In the genomic region with DNA sequence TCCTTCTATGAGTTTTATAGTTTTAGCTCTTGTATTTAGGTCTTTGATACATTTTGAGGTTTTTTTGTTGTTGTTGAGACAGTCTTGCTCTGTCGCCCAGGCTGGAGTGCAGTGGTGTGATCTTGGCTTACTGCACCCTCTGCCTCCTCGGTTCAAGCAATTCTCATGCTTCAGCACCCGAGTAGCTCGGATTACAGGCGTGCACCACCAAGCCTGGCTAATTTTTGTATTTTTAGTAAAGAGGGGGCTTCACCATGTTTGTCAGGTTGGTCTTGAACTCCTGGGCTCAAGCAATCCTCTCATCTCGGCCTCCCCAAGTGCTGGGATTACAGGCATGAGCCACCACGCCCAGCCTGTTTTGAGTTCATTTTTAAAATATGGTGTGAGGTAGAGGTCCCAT, we compare ENCODE assay signal across 11 cellular contexts. TPM values are rescaled to one million over a fixed set of nuclear protein-coding genes. Genes with fewer than 3 reads are reported as not detected.
DNase-seq lines count a peak whose midpoint lies in the region; ATAC-seq, FAIRE-seq and TF ChIP-seq lines count a peak whose summit lies in the region.
"Had no signal": no experiment of that assay in that cellular context is flagged by ENCODE, and none has a peak within 500 bp of the region (broad histone marks: within the 10 kb centered on the region; RNA-seq: fewer than 3 reads in every experiment).

No MANE protein-coding gene starts in this region.

- peak overlapping the region; percentile 97 for H2AK5ac ChIP-seq in IMR-90 (ENCODE audit: low read depth, low read length)

- no TSS peak for BruUV-seq in IMR-90 (replicated peaks; lab: Mats Ljungman, UMichigan)

- no peak overlapping the region; the same call in 1 of the 2 replicates for H4K91ac ChIP-seq in IMR-90 (ENCODE audit: insufficient read depth, low read depth, low read length)

- TF ChIP-seq CTCF in IMR-90 (conservative IDR thresholded peaks at IDR 0.05; ENCODE audit: low read depth, low read length) = no peak
- TF ChIP-seq CTCF in astrocyte (IDR thresholded peaks at IDR 0.05; ENCODE audit: insufficient read depth, low read depth, low read length) = no peak
- TF ChIP-seq CTCF in suprapubic skin (IDR thresholded peaks at IDR 0.05) = no peak

- H3K9me1 ChIP-seq in IMR-90 (ENCODE audit: insufficient read depth, low read length) = peaks cover 18% of the 10 kb centered on the region

- no peak for FAIRE-seq in astrocyte (lab: Jason Lieb, UNC)
- FAIRE-seq: D721Med had no signal

- H4K20me1 ChIP-seq in IMR-90 (ENCODE audit: insufficient read depth, low read length) (peaks cover 33% of the 10 kb centered on the region), astrocyte (ENCODE audit: insufficient read depth, low read length) (peaks cover 68% of the 10 kb centered on the region)

- no peaks in the 10 kb centered on the region for H3K27me3 Mint-ChIP-seq in CD4-positive, alpha-beta memory T cell
- no peaks in the 10 kb centered on the region for H3K27me3 Mint-ChIP-seq in astrocyte (ENCODE audit: low read depth, unreplicated experiment)
- H3K27me3 Mint-ChIP-seq in natural killer cell treated with Interleukin-12 subunit alpha and Interleukin-12 subunit beta and Interleukin-15 and Interleukin-18, amount 100 ng/mL, for 72 hours = no peaks in the 10 kb centered on the region

- H3K4me1 Mint-ChIP-seq in CD4-positive, alpha-beta memory T cell = peaks cover 34 to 66% (median 53%) of the 10 kb centered on the region in 4 donors
- peaks cover 18% of the 10 kb centered on the region for H3K4me1 Mint-ChIP-seq in astrocyte (ENCODE audit: low read depth, unreplicated experiment)
- peaks cover 24 to 33% of the 10 kb centered on the region in 2 donors for H3K4me1 Mint-ChIP-seq in natural killer cell treated with Interleukin-12 subunit alpha and Interleukin-12 subunit beta and Interleukin-15 and Interleukin-18, amount 100 ng/mL, for 72 hours (ENCODE audit: low read depth in 2 of 2)

- H3K27ac ChIP-seq in CD4-positive, alpha-beta memory T cell (ENCODE audit: low read depth, low read length) = no peak overlapping the region
- no peak overlapping the region for H3K27ac ChIP-seq in IMR-90 (ENCODE audit: insufficient read depth, low read length)
- H3K27ac ChIP-seq in astrocyte (ENCODE audit: low read depth, low read length) = no peak overlapping the region
- no peak overlapping the region for H3K27ac ChIP-seq in suprapubic skin

- peak overlapping the region in 7 of 8 donors; percentile 44 to 79 (median 65) for H3K4me3 Mint-ChIP-seq in CD4-positive, alpha-beta memory T cell
- no peak overlapping the region for H3K4me3 Mint-ChIP-seq in astrocyte (ENCODE audit: unreplicated experiment)
- peak overlapping the region; percentile 51 for H3K4me3 Mint-ChIP-seq in natural killer cell treated with Interleukin-12 subunit alpha and Interleukin-12 subunit beta and Interleukin-15 and Interleukin-18, amount 100 ng/mL, for 72 hours

- no peak overlapping the region for H3K23ac ChIP-seq in IMR-90 (ENCODE audit: low read depth, low read length)

- TF ChIP-seq EP300 in suprapubic skin (IDR thresholded peaks at IDR 0.05) = no peak

- no peaks in the 10 kb centered on the region for H3K9me3 ChIP-seq in CD4-positive, alpha-beta memory T cell (ENCODE audit: control insufficient read depth in 1 of 2, low read length in 2 of 2)
- H3K9me3 ChIP-seq in IMR-90 (ENCODE audit: control insufficient read depth, insufficient read depth, low read length) = no peaks in the 10 kb centered on the region
- no peaks in the 10 kb centered on the region for H3K9me3 ChIP-seq in astrocyte (ENCODE audit: insufficient read depth, low read depth, low read length)
- H3K9me3 ChIP-seq in suprapubic skin = no peaks in the 10 kb centered on the region

- no peak overlapping the region for H3K56ac ChIP-seq in IMR-90 (ENCODE audit: extremely low read depth, insufficient read depth, low read length)

- ATAC-seq in IMR-90 (ENCODE audit: low read depth) = no peak
- ATAC-seq in natural killer cell treated with Interleukin-12 subunit alpha and Interleukin-12 subunit beta and Interleukin-15 and Interleukin-18, amount 100 ng/mL, for 72 hours = no peak

- H3K79me1 ChIP-seq in IMR-90 (ENCODE audit: low read depth in 1 of 2, low read length in 2 of 2) = peaks cover 15 to 73% of the 10 kb centered on the region in 2 experiments

- no peak overlapping the region for H3K18ac ChIP-seq in IMR-90 (ENCODE audit: low read depth, low read length)

- dilution Hi-C loops in IMR-90 (cut with HindIII; ENCODE audit: low sequenced_read_pairs, unreplicated experiment) = no loop called here

- peaks cover 11 to 12% of the 10 kb centered on the region in 2 donors for H3K36me3 Mint-ChIP-seq in CD4-positive, alpha-beta memory T cell
- H3K36me3 Mint-ChIP-seq in astrocyte (ENCODE audit: low read depth, unreplicated experiment) = no peaks in the 10 kb centered on the region
- no peaks in the 10 kb centered on the region for H3K36me3 Mint-ChIP-seq in natural killer cell treated with Interleukin-12 subunit alpha and Interleukin-12 subunit beta and Interleukin-15 and Interleukin-18, amount 100 ng/mL, for 72 hours

- H4K8ac ChIP-seq in IMR-90 (ENCODE audit: low read depth in 2 of 2, low read length in 2 of 2) = peak overlapping the region in 1 of 2 experiments; percentile 37; a peak in 1 of 4 replicates

- peaks cover 65% of the 10 kb centered on the region for H3K4me1 ChIP-seq in CD4-positive, alpha-beta memory T cell (ENCODE audit: insufficient read depth, low read length)
- peaks cover 11% of the 10 kb centered on the region for H3K4me1 ChIP-seq in IMR-90 (ENCODE audit: control insufficient read depth, insufficient read depth, low read length)
- H3K4me1 ChIP-seq in astrocyte (ENCODE audit: insufficient read depth, low read length) = peaks cover 12% of the 10 kb centered on the region
- peaks cover 18% of the 10 kb centered on the region for H3K4me1 ChIP-seq in suprapubic skin

- no peak for TF ChIP-seq RAD21 in IMR-90 (IDR thresholded peaks at IDR 0.05; ENCODE audit: low read length)

- peak overlapping the region; percentile 19; the same call in 1 of the 2 replicates for H2BK120ac ChIP-seq in IMR-90 (ENCODE audit: low read depth, low read length)

- H2AFZ ChIP-seq in IMR-90 (replicated peaks; ENCODE audit: low read length, poor library complexity) (no peak overlapping the region), astrocyte (ENCODE audit: low read depth, low read length) (no peak overlapping the region)

- H3K4ac ChIP-seq in IMR-90 (ENCODE audit: low read depth, low read length) = peak overlapping the region; percentile 47; the same call in 1 of the 2 replicates

- no peak for DNase-seq in CD4-positive, alpha-beta memory T cell
- no peak for DNase-seq in IMR-90
- no peak for DNase-seq in astrocyte (ENCODE audit: low read depth)
- no peak for DNase-seq in natural killer cell treated with Interleukin-12 subunit alpha and Interleukin-12 subunit beta and Interleukin-15 and Interleukin-18, amount 100 ng/mL, for 72 hours (ENCODE audit: low spot score)
- DNase-seq in suprapubic skin (ENCODE audit: low spot score in 2 of 2) = no peak
- no peak for DNase-seq in NOMO-1 treated with DMSO at 0.1 percent for 48 hours (lab: John Stamatoyannopoulos, UW; ENCODE audit: unreplicated experiment)
- no peak for DNase-seq in NCI-H510A (lab: John Stamatoyannopoulos, UW)
- DNase-seq: NCI-H1105, NCI-H446 treated with DMSO at 0.1 percent for 48 hours had no signal

- H2BK15ac ChIP-seq in IMR-90 (ENCODE audit: low read depth, low read length) = no peak overlapping the region; the same call in 2 of the 3 replicates

- H2BK20ac ChIP-seq in IMR-90 (ENCODE audit: low read depth, low read length) = no peak overlapping the region; the same call in 1 of the 2 replicates

- 90% methylated on average over 2 of the region's 7 CpGs; no CpG with 5 or more reads in 1 of the 2 experiments for WGBS in IMR-90 (ENCODE audit: extremely low coverage in 2 of 2, insufficient read length in 1 of 2), 2 experiments
- 86% methylated on average over 7 of the region's 7 CpGs for WGBS in suprapubic skin

- no peaks in the 10 kb centered on the region for H3K27me3 ChIP-seq in CD4-positive, alpha-beta memory T cell (ENCODE audit: insufficient read depth, low read length)
- H3K27me3 ChIP-seq in IMR-90 (ENCODE audit: control insufficient read depth, insufficient read depth, low read length) (no peaks in the 10 kb centered on the region), astrocyte (ENCODE audit: insufficient read depth, low read length) (no peaks in the 10 kb centered on the region), suprapubic skin (no peaks in the 10 kb centered on the region)
- H3K27me3 ChIP-seq: cardiac muscle cell had no signal

- in situ Hi-C loops in IMR-90 (cut with MboI; ENCODE audit: low sequenced_read_pairs) = no loop called here

- H3K79me2 ChIP-seq in astrocyte (ENCODE audit: insufficient read depth, low read length) = peaks cover 86% of the 10 kb centered on the region

- no peak for TF ChIP-seq POLR2A in IMR-90 (IDR thresholded peaks at IDR 0.05; ENCODE audit: low read depth, low read length)
- no peak for TF ChIP-seq POLR2A in suprapubic skin (IDR thresholded peaks at IDR 0.05)

- H3K4me2 ChIP-seq in IMR-90 (ENCODE audit: low read depth, low read length) = no peak overlapping the region
- H3K4me2 ChIP-seq in astrocyte (ENCODE audit: low read length) = no peak overlapping the region

- peak overlapping the region in 6 of 7 donors; percentile 12 to 85 (median 58) for H3K27ac Mint-ChIP-seq in CD4-positive, alpha-beta memory T cell
- peak overlapping the region; percentile 91 for H3K27ac Mint-ChIP-seq in astrocyte (ENCODE audit: unreplicated experiment)
- peak overlapping the region; percentile 51 to 63 for H3K27ac Mint-ChIP-seq in natural killer cell treated with Interleukin-12 subunit alpha and Interleukin-12 subunit beta and Interleukin-15 and Interleukin-18, amount 100 ng/mL, for 72 hours

- POLR2A ChIA-PET in CD4-positive, alpha-beta memory T cell (lab: Charles Lee; ENCODE audit: partially characterized antibody) = interaction anchor here (0.8 kb wide), 1 partner anchor 14 kb away, joined by 4 read pairs; a partner anchor contains a TSS
- POLR2A ChIA-PET in IMR-90 (lab: Charles Lee; ENCODE audit: unreplicated experiment) = interaction anchor here (0.6 kb wide), 1 partner anchor 177 kb away, joined by 3 read pairs; no protein-coding TSS in a partner anchor

- peak overlapping the region; percentile 63 for H3K14ac ChIP-seq in IMR-90 (replicated peaks; ENCODE audit: low read depth, low read length)

- no peak overlapping the region for H2AK9ac ChIP-seq in IMR-90 (replicated peaks; ENCODE audit: low read depth, low read length, poor library complexity)

- H3K4me3 ChIP-seq in CD4-positive, alpha-beta memory T cell (ENCODE audit: low read length in 2 of 2) = no peak overlapping the region
- H3K4me3 ChIP-seq in IMR-90 (ENCODE audit: insufficient read depth, low read depth, low read length) = no peak overlapping the region
- no peak overlapping the region for H3K4me3 ChIP-seq in astrocyte (ENCODE audit: insufficient read depth, low read depth, low read length)
- no peak overlapping the region for H3K4me3 ChIP-seq in suprapubic skin
- H3K4me3 ChIP-seq: cardiac muscle cell had no signal

- H3K9ac ChIP-seq in IMR-90 (ENCODE audit: low read depth, low read length) (no peak overlapping the region), astrocyte (ENCODE audit: low read length) (no peak overlapping the region)

- no peak overlapping the region for H4K5ac ChIP-seq in IMR-90 (ENCODE audit: low read depth, low read length)

- H2BK5ac ChIP-seq in IMR-90 (ENCODE audit: low read depth, low read length, poor library complexity, severe bottlenecking) = peak overlapping the region; percentile 12

- intact Hi-C loops in CD4-positive, alpha-beta memory T cell (cut with micrococcal nuclease) = no loop called here
- intact Hi-C loops in IMR-90 (cut with micrococcal nuclease) = no loop called here

- H3K9me3 Mint-ChIP-seq in CD4-positive, alpha-beta memory T cell = no peaks in the 10 kb centered on the region
- H3K9me3 Mint-ChIP-seq in astrocyte (ENCODE audit: unreplicated experiment) = no peaks in the 10 kb centered on the region
- no peaks in the 10 kb centered on the region for H3K9me3 Mint-ChIP-seq in natural killer cell treated with Interleukin-12 subunit alpha and Interleukin-12 subunit beta and Interleukin-15 and Interleukin-18, amount 100 ng/mL, for 72 hours

- CTCF ChIA-PET in CD4-positive, alpha-beta memory T cell (lab: Charles Lee; ENCODE audit: partially characterized antibody) = interaction anchor here (1.5 to 1.9 kb wide), 4 partner anchors 13 to 189 kb away, joined by 3 to 6 read pairs (median 4); no protein-coding TSS in a partner anchor
- CTCF ChIA-PET in IMR-90 (lab: Yijun Ruan, JAX) = interaction anchor here (0.6 to 2.0 kb wide), 3 partner anchors 12 to 151 kb away, joined by 3 to 7 read pairs (median 5); no protein-coding TSS in a partner anchor

- no peaks in the 10 kb centered on the region for H3K36me3 ChIP-seq in CD4-positive, alpha-beta memory T cell (ENCODE audit: insufficient read depth, low read length)
- no peaks in the 10 kb centered on the region for H3K36me3 ChIP-seq in IMR-90 (ENCODE audit: control insufficient read depth, insufficient read depth, low read length)
- no peaks in the 10 kb centered on the region for H3K36me3 ChIP-seq in astrocyte (ENCODE audit: insufficient read depth, low read length)
- H3K36me3 ChIP-seq in suprapubic skin = no peaks in the 10 kb centered on the region
- H3K36me3 ChIP-seq: cardiac muscle cell had no signal

RNA-seq across cellular contexts. Expression of a gene that starts 14.5 kb away (rescaled TPM):
- 10 to 100 TPM; 22.4 to 23.5 TPM for total RNA-seq in CD4-positive, alpha-beta memory T cell
- 1 to 10 TPM; 2.7 to 8.1 TPM for polyA plus RNA-seq in CD4-positive, alpha-beta memory T cell
- total RNA-seq in IMR-90 (2012; rRNA removed) = 7.0 and 12.5 TPM in 2 replicates
- polyA plus RNA-seq in IMR-90 (2012; rRNA removed) = 4.1 and 5.2 TPM in 2 replicates
- 1.2 and 1.5 TPM in 2 replicates for polyA plus RNA-seq in IMR-90 (2012; cell fraction: cytosol; rRNA removed)
- 2.3 and 7.6 TPM in 2 replicates for polyA plus RNA-seq in IMR-90 (2012; cell fraction: nucleus; rRNA removed; ENCODE audit: low replicate concordance)
- 16.1 and 17.0 TPM in 2 replicates for total RNA-seq in astrocyte
- total RNA-seq in natural killer cell treated with Interleukin-12 subunit alpha and Interleukin-12 subunit beta and Interleukin-15 and Interleukin-18, amount 100 ng/mL, for 72 hours = 10 to 100 TPM; 13.1 to 17.5 TPM
- total RNA-seq in suprapubic skin = 10 to 100 TPM; 10.8 to 15.7 (median 12.9) TPM
